ENCODE assay signal across 8 cellular contexts in genomic region chr3:179541596-179541995, GRCh38.
"Had no signal": no experiment of that assay in that cellular context is flagged by ENCODE, and none has a peak within 500 bp of the region (broad histone marks: within the 10 kb centered on the region; RNA-seq: fewer than 3 reads in every experiment).

No MANE protein-coding gene starts in this region.

- H3K27ac Mint-ChIP-seq: HFFc6, IgD-negative memory B cell had no signal

- H3K9me3 Mint-ChIP-seq: H9 had no signal

- H3K36me3 Mint-ChIP-seq: IgD-negative memory B cell had no signal

- H3K9ac ChIP-seq: GM23248, KMS-11 had no signal

- H3K4me2 ChIP-seq: KMS-11 had no signal

- H3K4me3 ChIP-seq: GM23248 had no signal

- DNase-seq: GM23248, H9, HCEC 1CT, HFFc6, KBM-7 had no signal

- H3K4me3 Mint-ChIP-seq: H9, HFFc6, IgD-negative memory B cell had no signal

- H2AFZ ChIP-seq: GM23248 had no signal

- H3K27ac ChIP-seq: GM23248, HL-60, KMS-11 had no signal

- H3K4me1 Mint-ChIP-seq: IgD-negative memory B cell had no signal
